Comparison of ENCODE assay signal across 28 cellular contexts in the genomic region with DNA sequence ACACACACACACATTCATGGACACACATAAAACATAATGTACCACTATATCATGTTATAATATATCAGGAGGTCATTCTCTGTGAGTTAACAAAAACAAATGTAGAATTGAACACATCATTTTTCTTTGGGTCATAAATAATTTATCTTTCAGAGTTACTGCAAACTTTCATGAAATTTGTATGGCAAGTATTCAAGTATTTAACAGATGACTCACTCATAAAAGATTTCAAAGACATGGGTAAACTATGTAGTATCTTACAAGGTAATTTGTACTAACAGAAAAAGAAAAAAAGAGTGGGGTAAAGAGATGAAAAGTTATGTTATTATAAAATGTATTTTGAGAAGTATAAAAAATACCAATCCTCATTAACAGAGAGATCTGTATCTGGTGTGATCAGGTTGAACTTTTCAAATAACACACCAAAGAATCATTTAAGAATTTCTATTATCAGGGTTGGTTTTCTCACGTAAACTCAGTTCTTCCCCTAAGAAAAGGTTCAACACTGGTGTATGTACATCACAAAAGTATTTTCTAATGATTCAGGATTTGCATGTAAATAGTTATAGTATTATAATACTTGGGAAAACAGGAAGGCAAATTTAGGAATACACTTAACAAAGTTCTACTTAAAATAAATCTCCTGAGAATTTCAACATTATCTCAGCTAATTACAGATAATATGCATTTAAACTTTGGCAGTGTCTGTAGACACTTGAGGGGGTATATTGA.
DNase-seq lines count a peak whose midpoint lies in the region; FAIRE-seq and TF ChIP-seq lines count a peak whose summit lies in the region.
"Had no signal": no experiment of that assay in that cellular context is flagged by ENCODE, and none has a peak within 500 bp of the region (broad histone marks: within the 10 kb centered on the region; RNA-seq: fewer than 3 reads in every experiment).

No MANE protein-coding gene starts in this region.

- H3K9me3 ChIP-seq in astrocyte (ENCODE audit: insufficient read depth, low read depth, low read length), result no peaks in the 10 kb centered on the region
- H3K9me3 ChIP-seq: ascending aorta; BLaER1 treated with 17β-estradiol and CSF1 and Interleukin-3, amounts not matched to agents 10 nM and 100 nM; psoas muscle; stomach had no signal

- no peak overlapping the region for H3K27ac Mint-ChIP-seq in astrocyte (ENCODE audit: unreplicated experiment)
- H3K27ac Mint-ChIP-seq: activated CD4-positive, alpha-beta memory T cell treated with anti-CD3 and anti-CD28 coated beads for 36 hours; activated naive CD4-positive, alpha-beta T cell treated with anti-CD3 and anti-CD28 coated beads, Interleukin-2, amount 50 U/mL, for 72 hours; activated T-helper 2 cell treated with anti-CD3 and anti-CD28 coated beads, Interferon-gamma antibody, Interleukin-2, Interleukin-4, amounts not matched to agents 10 μg/mL and 5 μg/mL and 100 μg/mL, durations not matched to agents 14 hours and 24 hours and 36 hours; IgD-negative memory B cell; neural progenitor cell had no signal

- H3K36me3 Mint-ChIP-seq in astrocyte (ENCODE audit: low read depth, unreplicated experiment), result no peaks in the 10 kb centered on the region
- H3K36me3 Mint-ChIP-seq: activated CD4-positive, alpha-beta memory T cell treated with anti-CD3 and anti-CD28 coated beads for 36 hours; activated naive CD4-positive, alpha-beta T cell treated with anti-CD3 and anti-CD28 coated beads, Interleukin-2, amount 50 U/mL, for 72 hours; IgD-negative memory B cell; neural progenitor cell had no signal

- no peak overlapping the region for H3K27ac ChIP-seq in astrocyte (ENCODE audit: low read depth, low read length)
- H3K27ac ChIP-seq in coronary artery, result no peak overlapping the region
- H3K27ac ChIP-seq: ascending aorta; BLaER1 treated with 17β-estradiol and CSF1 and Interleukin-3, amounts not matched to agents 10 nM and 100 nM; neural progenitor cell; psoas muscle; stomach had no signal

- H3K27me3 ChIP-seq in astrocyte (ENCODE audit: insufficient read depth, low read length), result no peaks in the 10 kb centered on the region
- H3K27me3 ChIP-seq: ascending aorta; BLaER1 treated with 17β-estradiol and CSF1 and Interleukin-3, amounts not matched to agents 10 nM and 100 nM; neural progenitor cell; stomach had no signal

- no peaks in the 10 kb centered on the region for H3K79me2 ChIP-seq in astrocyte (ENCODE audit: insufficient read depth, low read length)

- H3K27me3 Mint-ChIP-seq in astrocyte (ENCODE audit: low read depth, unreplicated experiment), result no peaks in the 10 kb centered on the region
- H3K27me3 Mint-ChIP-seq: activated CD4-positive, alpha-beta memory T cell treated with anti-CD3 and anti-CD28 coated beads for 36 hours; IgD-negative memory B cell had no signal

- H3K4me2 ChIP-seq in astrocyte (ENCODE audit: low read length), result no peak overlapping the region
- H3K4me2 ChIP-seq: BLaER1 treated with 17β-estradiol and CSF1 and Interleukin-3, amounts not matched to agents 10 nM and 100 nM; neural progenitor cell had no signal

- DNase-seq in A172 (ENCODE audit: low spot score) (peak; percentile 41), HT1080 (ENCODE audit: low read depth) (peak; percentile 6), astrocyte (ENCODE audit: low read depth) (peak; percentile 28), glomerular visceral epithelial cell (ENCODE audit: extremely low spot score) (peak; percentile 2), erythroblast (lab: John Stamatoyannopoulos, UW) (no peak), DMS79 treated with DMSO at 0.1 percent for 48 hours (lab: John Stamatoyannopoulos, UW) (no peak), coronary artery (ENCODE audit: low spot score) (no peak), dermis blood vessel endothelial cell (no peak)
- DNase-seq: activated CD4-positive, alpha-beta memory T cell treated with anti-CD3 and anti-CD28 coated beads for 36 hours; activated CD4-positive, CD25-positive, alpha-beta regulatory T cell; DND-41; effector memory CD4-positive, alpha-beta T cell; left cardiac atrium; NCI-H1105; NCI-H2029; NCI-H345; NCI-H774; psoas muscle; SHP77; stimulated activated CD8-positive, alpha-beta memory T cell treated with anti-CD3 and anti-CD28 coated beads, Interleukin-4, amount 100 ng/mL, for 48 hours; stomach had no signal

- H3K9me3 Mint-ChIP-seq in astrocyte (ENCODE audit: unreplicated experiment), result no peaks in the 10 kb centered on the region
- H3K9me3 Mint-ChIP-seq: activated CD4-positive, alpha-beta memory T cell treated with anti-CD3 and anti-CD28 coated beads for 36 hours; activated naive CD4-positive, alpha-beta T cell treated with anti-CD3 and anti-CD28 coated beads, Interleukin-2, amount 50 U/mL, for 72 hours; activated T-helper 2 cell treated with anti-CD3 and anti-CD28 coated beads, Interferon-gamma antibody, Interleukin-2, Interleukin-4, amounts not matched to agents 10 μg/mL and 5 μg/mL and 100 μg/mL, durations not matched to agents 14 hours and 24 hours and 36 hours; neural progenitor cell had no signal

- no peak for TF ChIP-seq CTCF in astrocyte (IDR thresholded peaks at IDR 0.05; ENCODE audit: insufficient read depth, low read depth, low read length)
- no peak for TF ChIP-seq CTCF in coronary artery (IDR thresholded peaks at IDR 0.05)

- H3K4me1 ChIP-seq in astrocyte (ENCODE audit: insufficient read depth, low read length), result no peaks in the 10 kb centered on the region
- H3K4me1 ChIP-seq: ascending aorta; BLaER1 treated with 17β-estradiol and CSF1 and Interleukin-3, amounts not matched to agents 10 nM and 100 nM; neural progenitor cell; psoas muscle; stomach had no signal

- H3K4me1 Mint-ChIP-seq in astrocyte (ENCODE audit: low read depth, unreplicated experiment), result peaks cover 5% of the 10 kb centered on the region
- H3K4me1 Mint-ChIP-seq: neural progenitor cell had no signal

- no peak overlapping the region for H3K9ac ChIP-seq in astrocyte (ENCODE audit: low read length)
- H3K9ac ChIP-seq: BLaER1 treated with 17β-estradiol and CSF1 and Interleukin-3, amounts not matched to agents 10 nM and 100 nM; neural progenitor cell had no signal

- H3K4me3 Mint-ChIP-seq in astrocyte (ENCODE audit: unreplicated experiment), result no peak overlapping the region
- H3K4me3 Mint-ChIP-seq: activated CD4-positive, alpha-beta memory T cell treated with anti-CD3 and anti-CD28 coated beads for 36 hours; IgD-negative memory B cell; neural progenitor cell had no signal

- no peak for TF ChIP-seq POLR2A in erythroblast (IDR thresholded peaks at IDR 0.05; ENCODE audit: low read length)

- no peak overlapping the region for H2AFZ ChIP-seq in astrocyte (ENCODE audit: low read depth, low read length)
- H2AFZ ChIP-seq: neural progenitor cell had no signal

- no peak overlapping the region for H3K4me3 ChIP-seq in astrocyte (ENCODE audit: insufficient read depth, low read depth, low read length)
- H3K4me3 ChIP-seq in coronary artery, result no peak overlapping the region
- H3K4me3 ChIP-seq: ascending aorta; BLaER1 treated with 17β-estradiol and CSF1 and Interleukin-3, amounts not matched to agents 10 nM and 100 nM; neural progenitor cell; psoas muscle; stomach had no signal

- FAIRE-seq in astrocyte (lab: Jason Lieb, UNC), result no peak
- FAIRE-seq: GM12891 had no signal

- H4K20me1 ChIP-seq in astrocyte (ENCODE audit: insufficient read depth, low read length), result no peaks in the 10 kb centered on the region
- H4K20me1 ChIP-seq: BLaER1 treated with 17β-estradiol and CSF1 and Interleukin-3, amounts not matched to agents 10 nM and 100 nM had no signal

- no peaks in the 10 kb centered on the region for H3K36me3 ChIP-seq in astrocyte (ENCODE audit: insufficient read depth, low read length)
- H3K36me3 ChIP-seq: ascending aorta; BLaER1 treated with 17β-estradiol and CSF1 and Interleukin-3, amounts not matched to agents 10 nM and 100 nM; neural progenitor cell; stomach had no signal

Comparison
In these comparisons a context has a peak if more than half of its experiments do, and no peak if none do; other contexts are left out.
1. DNase-seq: peak in A172 (single experiment), HT1080 (single experiment), astrocyte (single experiment) and glomerular visceral epithelial cell (single experiment); none in erythroblast (0 of 2), DMS79 treated with DMSO at 0.1 percent for 48 hours (single experiment), coronary artery (single experiment) and dermis blood vessel endothelial cell (single experiment).